In genomic region chr6:2469428-2469827, GRCh38 we compare ENCODE assay signal across 25 cellular contexts.
"Had no signal": no experiment of that assay in that cellular context is flagged by ENCODE, and none has a peak within 500 bp of the region (broad histone marks: within the 10 kb centered on the region; RNA-seq: fewer than 3 reads in every experiment).

No MANE protein-coding gene starts in this region.

- H3K4me2 ChIP-seq: neural progenitor cell had no signal

- H3K36me3 ChIP-seq: heart right ventricle, left ventricle myocardium inferior, lower lobe of right lung, neural progenitor cell, prostate gland, right atrium auricular region, spleen, suprapubic skin, transverse colon had no signal

- H3K9me3 Mint-ChIP-seq: natural killer cell treated with Interleukin-12 subunit alpha and Interleukin-12 subunit beta and Interleukin-15 and Interleukin-18, amount 100 ng/mL, for 72 hours; neural progenitor cell; stimulated activated naive CD8-positive, alpha-beta T cell treated with anti-CD3 and anti-CD28 coated beads, Interleukin-15, amount 100 ng/mL, for 72 hours had no signal

- H3K4me1 Mint-ChIP-seq: stimulated activated naive CD8-positive, alpha-beta T cell treated with anti-CD3 and anti-CD28 coated beads, Interleukin-15, amount 100 ng/mL, for 72 hours had no signal

- H3K4me1 ChIP-seq: heart right ventricle, left ventricle myocardium inferior, lower lobe of right lung, neural progenitor cell, prostate gland, right atrium auricular region, spleen, suprapubic skin, transverse colon had no signal

- H3K27me3 ChIP-seq: right atrium auricular region had no signal

- H3K27ac ChIP-seq: dorsolateral prefrontal cortex, heart right ventricle, left ventricle myocardium inferior, lower lobe of right lung, neural progenitor cell, prostate gland, right atrium auricular region, skin epidermis, spleen, suprapubic skin, transverse colon had no signal

- H3K9ac ChIP-seq: neural progenitor cell had no signal

- FAIRE-seq: colon, islet of Langerhans had no signal

- H2AFZ ChIP-seq: neural progenitor cell had no signal

- DNase-seq: central memory CD4-positive, alpha-beta T cell; dorsolateral prefrontal cortex; effector CD4-positive, alpha-beta T cell; foreskin melanocyte; glutamatergic neuron; heart right ventricle; hippocampal formation; kidney glomerular epithelial cell; left colon; left ventricle myocardium inferior; lower lobe of right lung; nucleus accumbens; spleen; stimulated activated CD4-positive, alpha-beta T cell treated with anti-CD3 and anti-CD28 coated beads, Interleukin-4, amount 100 ng/mL, for 4 hours; stimulated activated naive CD4-positive, alpha-beta T cell; stimulated activated naive CD8-positive, alpha-beta T cell treated with anti-CD3 and anti-CD28 coated beads, Interleukin-15, amount 100 ng/mL, for 72 hours; transverse colon had no signal

- H3K9me3 ChIP-seq: heart right ventricle, left ventricle myocardium inferior, lower lobe of right lung, prostate gland, right atrium auricular region, spleen, suprapubic skin, transverse colon had no signal

- H3K4me3 Mint-ChIP-seq: natural killer cell treated with Interleukin-12 subunit alpha and Interleukin-12 subunit beta and Interleukin-15 and Interleukin-18, amount 100 ng/mL, for 72 hours; neural progenitor cell; stimulated activated naive CD8-positive, alpha-beta T cell treated with anti-CD3 and anti-CD28 coated beads, Interleukin-15, amount 100 ng/mL, for 72 hours had no signal

- H3K36me3 Mint-ChIP-seq: natural killer cell treated with Interleukin-12 subunit alpha and Interleukin-12 subunit beta and Interleukin-15 and Interleukin-18, amount 100 ng/mL, for 72 hours; neural progenitor cell had no signal

- ATAC-seq: heart right ventricle; left colon; lower lobe of right lung; natural killer cell treated with Interleukin-12 subunit alpha and Interleukin-12 subunit beta and Interleukin-15 and Interleukin-18, amount 100 ng/mL, for 72 hours had no signal

- H3K4me3 ChIP-seq: dorsolateral prefrontal cortex, heart right ventricle, left ventricle myocardium inferior, lower lobe of right lung, neural progenitor cell, prostate gland, right atrium auricular region, skin epidermis, spleen, suprapubic skin, transverse colon had no signal

- H3K27ac Mint-ChIP-seq: natural killer cell treated with Interleukin-12 subunit alpha and Interleukin-12 subunit beta and Interleukin-15 and Interleukin-18, amount 100 ng/mL, for 72 hours; neural progenitor cell; stimulated activated naive CD8-positive, alpha-beta T cell treated with anti-CD3 and anti-CD28 coated beads, Interleukin-15, amount 100 ng/mL, for 72 hours had no signal
